1 cellular context compared by ENCODE assay signal in genomic region chr15:75452968-75453702, GRCh38.
TF ChIP-seq lines count a peak whose summit lies in the region.

No MANE protein-coding gene starts in this region.

TF ChIP-seq in SK-N-SH, 30 proteins besides CTCF, POLR2A, EP300 and RAD21 (continued from another document):
- TF ChIP-seq PBX3 (IDR thresholded peaks at IDR 0.05): no peak
- TF ChIP-seq MEF2A (IDR thresholded peaks at IDR 0.05; ENCODE audit: borderline replicate concordance, low read depth): no peak
- no peak for TF ChIP-seq NFIC (IDR thresholded peaks at IDR 0.05; ENCODE audit: borderline replicate concordance)
- no peak for TF ChIP-seq SMC3 (IDR thresholded peaks at IDR 0.05; ENCODE audit: low read depth, low read length)
- no peak for TF ChIP-seq REST (IDR thresholded peaks at IDR 0.05; ENCODE audit: low read depth, low read length)
- TF ChIP-seq RCOR1 (IDR thresholded peaks at IDR 0.05; ENCODE audit: low read length): no peak
- TF ChIP-seq TAF1 (IDR thresholded peaks at IDR 0.05; ENCODE audit: borderline replicate concordance, low read depth, low read length): no peak
- no peak; the same call in 1 of the 2 replicates for TF ChIP-seq MAX (IDR thresholded peaks at IDR 0.05; ENCODE audit: low read depth)
- no peak for TF ChIP-seq USF2 (IDR thresholded peaks at IDR 0.05; ENCODE audit: borderline replicate concordance, low read depth, low read length)
- TF ChIP-seq GATA2 (CRISPR knock-in tag; IDR thresholded peaks at IDR 0.05): no peak
- TF ChIP-seq ELF1 (IDR thresholded peaks at IDR 0.05): no peak
- no peak for TF ChIP-seq POLR2AphosphoS5 (IDR thresholded peaks at IDR 0.05; ENCODE audit: low read depth, low read length)
- TF ChIP-seq FOXM1 (IDR thresholded peaks at IDR 0.05; ENCODE audit: low read depth): no peak
- no peak for TF ChIP-seq TEAD4 (IDR thresholded peaks at IDR 0.05; ENCODE audit: borderline replicate concordance, insufficient read depth)
